In the genomic region with DNA sequence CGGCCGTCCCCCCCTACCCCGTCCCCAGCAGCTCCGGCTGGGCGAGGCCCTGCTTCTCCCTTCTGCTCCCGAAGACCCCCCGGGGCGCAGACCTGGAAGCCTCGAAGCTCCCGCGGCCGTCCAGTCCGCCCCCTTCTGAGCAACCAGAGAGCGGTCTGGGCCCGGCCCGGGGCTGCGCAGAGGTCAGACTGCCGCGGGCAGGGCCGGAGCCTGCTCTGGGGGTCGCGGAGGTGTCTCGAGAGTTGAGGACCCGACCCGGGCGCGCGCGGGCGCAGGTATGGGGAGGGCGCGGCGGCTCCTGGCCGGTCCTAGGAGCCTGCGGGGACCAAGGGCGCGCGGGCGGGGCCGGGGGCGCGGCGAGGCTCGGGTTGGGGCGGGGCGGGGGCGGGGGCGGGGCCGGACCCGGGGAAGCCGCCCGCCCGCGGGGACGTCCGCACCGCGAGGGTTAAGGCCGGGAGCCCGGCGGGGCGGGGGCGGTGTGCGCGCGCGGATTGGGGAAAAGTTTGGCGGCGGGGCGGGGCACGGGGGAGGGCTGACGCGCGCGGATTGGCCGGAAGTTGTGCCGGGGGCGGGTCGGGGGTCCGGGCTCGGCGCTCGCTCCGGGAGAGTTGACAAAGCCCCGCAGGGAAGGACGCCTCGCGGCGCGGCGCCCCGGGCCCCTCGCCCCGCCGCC, we compare ENCODE assay signal across 8 cellular contexts. TPM values are rescaled to one million over a fixed set of nuclear protein-coding genes. Genes with fewer than 3 reads are reported as not detected.
DNase-seq lines count a peak whose midpoint lies in the region; ATAC-seq and TF ChIP-seq lines count a peak whose summit lies in the region.

A gene with protein sequence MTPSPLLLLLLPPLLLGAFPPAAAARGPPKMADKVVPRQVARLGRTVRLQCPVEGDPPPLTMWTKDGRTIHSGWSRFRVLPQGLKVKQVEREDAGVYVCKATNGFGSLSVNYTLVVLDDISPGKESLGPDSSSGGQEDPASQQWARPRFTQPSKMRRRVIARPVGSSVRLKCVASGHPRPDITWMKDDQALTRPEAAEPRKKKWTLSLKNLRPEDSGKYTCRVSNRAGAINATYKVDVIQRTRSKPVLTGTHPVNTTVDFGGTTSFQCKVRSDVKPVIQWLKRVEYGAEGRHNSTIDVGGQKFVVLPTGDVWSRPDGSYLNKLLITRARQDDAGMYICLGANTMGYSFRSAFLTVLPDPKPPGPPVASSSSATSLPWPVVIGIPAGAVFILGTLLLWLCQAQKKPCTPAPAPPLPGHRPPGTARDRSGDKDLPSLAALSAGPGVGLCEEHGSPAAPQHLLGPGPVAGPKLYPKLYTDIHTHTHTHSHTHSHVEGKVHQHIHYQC (plus strand): TSS at position 605 of the 673 bp plus-strand sequence. CDS start 860 bp downstream, outside the sequence.

- peak within 1 kb of the TSS; percentile 85 to 95 (median 90) for H3K4me3 Mint-ChIP-seq in CD8-positive, alpha-beta memory T cell

- H3K4me3 ChIP-seq in CD8-positive, alpha-beta memory T cell (ENCODE audit: low read length): peak within 1 kb of the TSS; percentile 80
- H3K4me3 ChIP-seq in coronary artery (peak within 1 kb of the TSS; percentile 85), left lung (peak within 1 kb of the TSS; percentile 34 to 62)

- H3K36me3 Mint-ChIP-seq in CD8-positive, alpha-beta memory T cell: peaks cover 0 to 7% (median 0%) of the 10 kb centered on the region in 3 donors

- no peaks in the 10 kb centered on the region for H3K9me3 ChIP-seq in CD8-positive, alpha-beta memory T cell (ENCODE audit: low read length)
- H3K9me3 ChIP-seq in left lung: no peaks in the 10 kb centered on the region

- peaks cover 14% of the 10 kb centered on the region for H3K4me1 ChIP-seq in CD8-positive, alpha-beta memory T cell (ENCODE audit: insufficient read depth, low read length)
- H3K4me1 ChIP-seq in left lung: peaks cover 15 to 29% of the 10 kb centered on the region in 2 donors

- H3K4me1 Mint-ChIP-seq in CD8-positive, alpha-beta memory T cell: peaks cover 12 to 19% (median 14%) of the 10 kb centered on the region in 3 donors

- H3K27me3 ChIP-seq in CD8-positive, alpha-beta memory T cell (ENCODE audit: insufficient read depth, low read length, poor library complexity, severe bottlenecking): peaks cover 9% of the 10 kb centered on the region
- H3K27me3 ChIP-seq in left lung: peaks cover 17 to 50% of the 10 kb centered on the region in 2 donors

- no peaks in the 10 kb centered on the region for H3K36me3 ChIP-seq in CD8-positive, alpha-beta memory T cell (ENCODE audit: insufficient read depth, low read length)
- no peaks in the 10 kb centered on the region for H3K36me3 ChIP-seq in left lung

- peak; percentile 80 to 92 (median 86) for DNase-seq in CD8-positive, alpha-beta memory T cell
- DNase-seq in NCI-H1930 (lab: John Stamatoyannopoulos, UW) (peak; percentile 31 to 62), coronary artery (ENCODE audit: low spot score) (peak; percentile 91), left lung (peak; percentile 93 to 96), OCI-M2 (lab: John Stamatoyannopoulos, UW; ENCODE audit: unreplicated experiment) (no peak)
- DNase-seq in activated CD4-positive, alpha-beta T cell treated with anti-CD3 and anti-CD28 coated beads, Interleukin-2, amount 50 U/mL, for 1 hour: peak; percentile 95
- DNase-seq in stimulated activated CD4-positive, alpha-beta T cell treated with anti-CD3 and anti-CD28 coated beads, Interleukin-1b, Interleukin-23, amount 100 ng/mL, for 48 hours: peak; percentile 88

- intact Hi-C loops in left lung (cut with DNase I): no loop called here

- CTCF ChIA-PET in CD8-positive, alpha-beta memory T cell (lab: Charles Lee): interaction anchor here (1.6 kb wide), 1 partner anchor 12 kb away, joined by 4 read pairs; no protein-coding TSS in a partner anchor

- POLR2A ChIA-PET in CD8-positive, alpha-beta memory T cell (lab: Charles Lee): interaction anchor here (0.7 to 1.5 kb wide), 2 partner anchors 25 to 229 kb away, joined by 3 to 5 read pairs; a partner anchor contains a TSS

- H3K27ac ChIP-seq in CD8-positive, alpha-beta memory T cell (ENCODE audit: low read depth, low read length): peak within 1 kb of the TSS; percentile 70
- H3K27ac ChIP-seq in coronary artery (peak within 1 kb of the TSS; percentile 71 to 82), left lung (peak within 1 kb of the TSS; percentile 56 to 66)

- peaks cover 0 to 6% (median 0%) of the 10 kb centered on the region in 5 donors for H3K9me3 Mint-ChIP-seq in CD8-positive, alpha-beta memory T cell

- peaks cover 18 to 29% of the 10 kb centered on the region in 2 donors for H3K27me3 Mint-ChIP-seq in CD8-positive, alpha-beta memory T cell

- ATAC-seq in GM21825 (IDR thresholded peaks at IDR 0.05; ENCODE audit: unreplicated experiment) (peak; percentile 35), left lung (peak; percentile 62)

- peak within 1 kb of the TSS; percentile 83 to 97 (median 94) for H3K27ac Mint-ChIP-seq in CD8-positive, alpha-beta memory T cell

- TF ChIP-seq CTCF in coronary artery (IDR thresholded peaks at IDR 0.05) (no peak), left lung (IDR thresholded peaks at IDR 0.05) (no peak)

RNA-seq across cellular contexts. Expression of the gene that starts here (rescaled TPM):
- total RNA-seq in CD8-positive, alpha-beta memory T cell: 10 to 100 TPM; 12.3 to 14.5 TPM
- polyA plus RNA-seq in CD8-positive, alpha-beta memory T cell: 1.4 TPM
- 10 to 100 TPM; 23.5 to 31.2 TPM for total RNA-seq in left lung
